ENCODE assay signal across 8 cellular contexts in the genomic region with DNA sequence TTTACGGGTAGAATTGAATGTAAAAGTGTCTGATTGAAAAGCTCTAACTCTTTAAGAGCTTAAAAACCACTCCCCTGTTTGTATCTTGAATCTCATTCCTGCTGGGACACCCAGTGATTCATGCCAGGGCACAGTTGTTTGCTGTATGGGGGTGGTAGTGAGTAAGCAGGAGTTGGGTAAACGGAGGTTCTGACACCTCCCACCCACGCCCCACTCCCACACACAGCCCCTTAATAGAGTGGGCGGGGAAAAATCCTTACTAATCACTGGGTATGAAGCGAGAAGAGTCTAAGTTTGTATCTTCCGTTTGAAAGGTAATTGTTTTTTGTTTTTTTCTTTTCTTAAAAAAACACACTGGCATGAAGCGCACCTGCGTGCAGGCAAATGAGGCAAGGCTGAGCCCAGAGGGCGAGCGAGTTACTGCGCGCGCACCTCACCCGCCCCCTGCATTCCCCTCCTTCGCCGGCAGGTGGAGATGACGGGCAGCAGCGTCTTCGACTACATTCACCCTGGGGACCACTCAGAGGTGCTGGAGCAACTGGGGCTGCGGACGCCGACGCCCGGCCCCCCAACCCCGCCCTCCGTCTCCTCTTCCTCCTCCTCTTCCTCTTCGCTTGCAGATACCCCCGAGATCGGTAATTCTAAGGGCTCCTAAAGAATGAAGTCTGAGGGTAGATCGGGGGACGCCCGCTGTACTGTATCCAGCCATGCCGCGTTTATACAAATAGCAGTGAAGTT. TPM values are rescaled to one million over a fixed set of nuclear protein-coding genes. Genes with fewer than 3 reads are reported as not detected.
DNase-seq lines count a peak whose midpoint lies in the region; ATAC-seq and TF ChIP-seq lines count a peak whose summit lies in the region.

No MANE protein-coding gene starts in this region.

- DNase-seq in CMK (ENCODE audit: low read depth) (peak; percentile 93), HuH-7 (ENCODE audit: low spot score) (peak; percentile 97), activated T-cell treated with anti-CD3 and anti-CD28 coated beads for 1 hour (ENCODE audit: low read depth) (peak; percentile 92), epithelial cell of esophagus (ENCODE audit: low read depth) (peak; percentile 96), mucosa of descending colon (peak; percentile 90 to 98 (median 97))
- DNase-seq in stimulated activated CD8-positive, alpha-beta memory T cell treated with anti-CD3 and anti-CD28 coated beads, Interleukin-4, amount 100 ng/mL, for 1 hour (ENCODE audit: low read depth in 2 of 2, low spot score in 1 of 2): peak; percentile 88 to 91

- H3K79me2 ChIP-seq in OCI-LY1 (ENCODE audit: insufficient read depth, low read length): no peaks in the 10 kb centered on the region

- intact Hi-C loops in mucosa of descending colon (cut with DNase I, micrococcal nuclease): loop anchor here in 1 of 2 donors (10.0 kb wide), 1 partner anchor 89 kb away; no protein-coding TSS in a partner anchor

- H3K9me3 ChIP-seq in OCI-LY1 (ENCODE audit: low read length): no peaks in the 10 kb centered on the region
- H3K9me3 ChIP-seq in mucosa of descending colon: no peaks in the 10 kb centered on the region

- peak overlapping the region; percentile 67 for H3K4me3 ChIP-seq in OCI-LY1 (ENCODE audit: low read depth, low read length, poor library complexity, severe bottlenecking)
- H3K4me3 ChIP-seq in epithelial cell of esophagus (ENCODE audit: low read length): peak overlapping the region; percentile 71
- no peak overlapping the region for H3K4me3 ChIP-seq in mucosa of descending colon

- peak overlapping the region; percentile 75 for H3K9ac ChIP-seq in OCI-LY1 (ENCODE audit: low read length)

- H3K4me1 ChIP-seq in OCI-LY1 (ENCODE audit: insufficient read depth, low read length, severe bottlenecking): peaks cover 19% of the 10 kb centered on the region
- peaks cover 11% of the 10 kb centered on the region for H3K4me1 ChIP-seq in mucosa of descending colon (ENCODE audit: low read depth)

- H3K4me2 ChIP-seq in OCI-LY1 (ENCODE audit: low read length): peak overlapping the region; percentile 95

- no peaks in the 10 kb centered on the region; the same call in 1 of the 2 replicates for H3K27me3 ChIP-seq in OCI-LY1 (ENCODE audit: insufficient read depth, low read length)

- peak overlapping the region; percentile 58 for H3K27ac ChIP-seq in OCI-LY1 (ENCODE audit: low read depth, low read length, poor library complexity, severe bottlenecking)

- H3F3A ChIP-seq in OCI-LY1 (ENCODE audit: insufficient read depth, low read length): no peaks in the 10 kb centered on the region

- no peaks in the 10 kb centered on the region for H3K36me3 ChIP-seq in OCI-LY1 (ENCODE audit: insufficient read depth, low read length)
- H3K36me3 ChIP-seq in mucosa of descending colon (ENCODE audit: low read depth): no peaks in the 10 kb centered on the region

- H2AFZ ChIP-seq in OCI-LY1 (ENCODE audit: low read length): 0 out of 2 replicates have a peak overlapping the region, but pooled peaks have one; percentile 36

- H4K20me1 ChIP-seq in OCI-LY1 (ENCODE audit: insufficient read depth, low read length): no peaks in the 10 kb centered on the region

- ATAC-seq in GM19468 (IDR thresholded peaks at IDR 0.05; ENCODE audit: extremely low read depth, unreplicated experiment) (peak; percentile 44), mucosa of descending colon (peak; percentile 98)

- TF ChIP-seq CTCF in OCI-LY1 (IDR thresholded peaks at IDR 0.05; ENCODE audit: low read length) (peak; percentile 83), epithelial cell of esophagus (IDR thresholded peaks at IDR 0.05; ENCODE audit: insufficient read depth, low read depth, low read length, missing control alignments) (peak; percentile 86), mucosa of descending colon (IDR thresholded peaks at IDR 0.05) (peak; percentile 98)

- no peaks in the 10 kb centered on the region for H3K9me2 ChIP-seq in OCI-LY1 (ENCODE audit: low read depth, low read length)

RNA-seq across cellular contexts. Expression of a gene that starts 12.8 kb away (rescaled TPM):
- 10 to 100 TPM; 23.8 to 32.8 (median 25.9) TPM for total RNA-seq in mucosa of descending colon

RNA-seq across cellular contexts. Expression of a gene that starts 16.0 kb away (rescaled TPM):
- total RNA-seq in mucosa of descending colon: 1 to 10 TPM in 1 of 3 donors, under 1 TPM in 1, not detected in 1; 0.31 to 1.1 TPM
